In genomic region chr5:93583525-93583798, GRCh38 we compare ENCODE assay signal across 8 cellular contexts. TPM values are rescaled to one million over a fixed set of nuclear protein-coding genes. Genes with fewer than 3 reads are reported as not detected.
A peak's percentile ranks its signal among the peaks of the same experiment; 100 is the strongest.
DNase-seq lines count a peak whose midpoint lies in the region; ATAC-seq and TF ChIP-seq lines count a peak whose summit lies in the region.

No MANE protein-coding gene starts in this region.

- H3K4me3 Mint-ChIP-seq in neural progenitor cell: no peak overlapping the region

- peak overlapping the region; percentile 46; the same call in 1 of the 2 replicates for H2BK120ac ChIP-seq in IMR-90 (ENCODE audit: low read depth, low read length)

- ATAC-seq in IMR-90 (ENCODE audit: low read depth): no peak
- no peak for ATAC-seq in HG02981 (IDR thresholded peaks at IDR 0.05; ENCODE audit: unreplicated experiment)
- ATAC-seq in HG03469 (IDR thresholded peaks at IDR 0.05; ENCODE audit: unreplicated experiment): no peak

- H3K27ac Mint-ChIP-seq in neural progenitor cell: no peak overlapping the region

- H3K18ac ChIP-seq in IMR-90 (ENCODE audit: low read depth, low read length): peak overlapping the region; percentile 76

- in situ Hi-C loops in IMR-90 (cut with MboI; ENCODE audit: low sequenced_read_pairs): loop anchor here (10.0 to 25.0 kb wide), 4 partner anchors 331 to 1271 kb away; no protein-coding TSS in a partner anchor

- TF ChIP-seq RAD21 in IMR-90 (IDR thresholded peaks at IDR 0.05; ENCODE audit: low read length): no peak

- H3K4me1 ChIP-seq in IMR-90 (ENCODE audit: control insufficient read depth, insufficient read depth, low read length): no peaks in the 10 kb centered on the region
- peaks cover 6% of the 10 kb centered on the region for H3K4me1 ChIP-seq in colonic mucosa
- H3K4me1 ChIP-seq in neural progenitor cell: peaks cover 18% of the 10 kb centered on the region

- intact Hi-C loops in IMR-90 (cut with micrococcal nuclease): loop anchor here (2.0 to 10.0 kb wide), 8 partner anchors 217 to 1154 kb away; no protein-coding TSS in a partner anchor
- intact Hi-C loops in colonic mucosa (cut with DNase I): loop anchor here (5.0 to 10.0 kb wide), 2 partner anchors 214 to 331 kb away; no protein-coding TSS in a partner anchor

- H3K79me2 ChIP-seq in neural progenitor cell (ENCODE audit: low read depth): peaks cover 22% of the 10 kb centered on the region

- H3K4ac ChIP-seq in IMR-90 (ENCODE audit: low read depth, low read length): peak overlapping the region; percentile 76; the same call in 1 of the 2 replicates

- CTCF ChIA-PET in IMR-90 (lab: Yijun Ruan, JAX): interaction anchor here (0.9 to 1.7 kb wide), 2 partner anchors 24 to 217 kb away, joined by 3 to 10 read pairs; no protein-coding TSS in a partner anchor

- H3K9me3 Mint-ChIP-seq in neural progenitor cell: peaks cover 6% of the 10 kb centered on the region

- no peaks in the 10 kb centered on the region for H3K9me3 ChIP-seq in IMR-90 (ENCODE audit: control insufficient read depth, insufficient read depth, low read length)
- no peaks in the 10 kb centered on the region for H3K9me3 ChIP-seq in colonic mucosa
- no peaks in the 10 kb centered on the region for H3K9me3 ChIP-seq in neural progenitor cell (ENCODE audit: low read depth)

- H3K56ac ChIP-seq in IMR-90 (ENCODE audit: extremely low read depth, insufficient read depth, low read length): peak overlapping the region; percentile 79

- H3K9me1 ChIP-seq in IMR-90 (ENCODE audit: insufficient read depth, low read length): no peaks in the 10 kb centered on the region

- no peak overlapping the region for H4K91ac ChIP-seq in IMR-90 (ENCODE audit: insufficient read depth, low read depth, low read length)

- no CpG with 5 or more reads among the region's 6 CpGs for WGBS in IMR-90 (ENCODE audit: extremely low coverage in 2 of 2, insufficient read length in 1 of 2), 2 experiments

- dilution Hi-C loops in IMR-90 (cut with HindIII; ENCODE audit: low sequenced_read_pairs, unreplicated experiment): no loop called here

- peak overlapping the region; percentile 48; the same call in 1 of the 2 replicates for H3K27ac ChIP-seq in C4-2B
- H3K27ac ChIP-seq in IMR-90 (ENCODE audit: insufficient read depth, low read length): peak overlapping the region; percentile 97
- H3K27ac ChIP-seq in colonic mucosa: peak overlapping the region; percentile 55
- H3K27ac ChIP-seq in neural progenitor cell: no peak overlapping the region

- no peak overlapping the region for H2AFZ ChIP-seq in IMR-90 (replicated peaks; ENCODE audit: low read length, poor library complexity)
- no peak overlapping the region for H2AFZ ChIP-seq in neural progenitor cell (replicated peaks)

- H4K20me1 ChIP-seq in IMR-90 (ENCODE audit: insufficient read depth, low read length) (no peaks in the 10 kb centered on the region; the same call in 1 of the 2 replicates), neural progenitor cell (ENCODE audit: low read depth) (peaks cover 28% of the 10 kb centered on the region)

- peaks cover 43% of the 10 kb centered on the region for H3F3A ChIP-seq in neural progenitor cell (ENCODE audit: low read depth)

- TF ChIP-seq CTCF in C4-2B (conservative IDR thresholded peaks at IDR 0.05): no peak
- no peak for TF ChIP-seq CTCF in IMR-90 (conservative IDR thresholded peaks at IDR 0.05; ENCODE audit: low read depth, low read length)
- no peak for TF ChIP-seq CTCF in colonic mucosa (IDR thresholded peaks at IDR 0.05)
- peak; percentile 1 for TF ChIP-seq CTCF in neural progenitor cell (IDR thresholded peaks at IDR 0.05)

- H2BK20ac ChIP-seq in IMR-90 (ENCODE audit: low read depth, low read length): no peak overlapping the region

- peak overlapping the region; percentile 96 for H3K9ac ChIP-seq in IMR-90 (ENCODE audit: low read depth, low read length)
- H3K9ac ChIP-seq in colonic mucosa (ENCODE audit: low read depth in 2 of 2, low read length in 2 of 2): peak overlapping the region in 1 of 2 donors; percentile 19
- H3K9ac ChIP-seq in neural progenitor cell: no peak overlapping the region

- H3K36me3 Mint-ChIP-seq in neural progenitor cell: peaks cover 24% of the 10 kb centered on the region

- peak overlapping the region; percentile 16; the same call in 1 of the 3 replicates for H2BK15ac ChIP-seq in IMR-90 (ENCODE audit: low read depth, low read length)

- no peak overlapping the region; the same call in 1 of the 2 replicates for H4K5ac ChIP-seq in IMR-90 (ENCODE audit: low read depth, low read length)

- peak overlapping the region; percentile 92 for H2BK5ac ChIP-seq in IMR-90 (ENCODE audit: low read depth, low read length, poor library complexity, severe bottlenecking)

- H2AK9ac ChIP-seq in IMR-90 (replicated peaks; ENCODE audit: low read depth, low read length, poor library complexity): no peak overlapping the region

- TF ChIP-seq POLR2A in IMR-90 (IDR thresholded peaks at IDR 0.05; ENCODE audit: low read depth, low read length): no peak

- H3K4me2 ChIP-seq in IMR-90 (ENCODE audit: low read depth, low read length) (peak overlapping the region; percentile 51), neural progenitor cell (peak overlapping the region; percentile 86)

- H3K23ac ChIP-seq in IMR-90 (ENCODE audit: low read depth, low read length): peak overlapping the region; percentile 34; the same call in 1 of the 2 replicates

- H4K8ac ChIP-seq in IMR-90 (ENCODE audit: low read depth in 2 of 2, low read length in 2 of 2): peak overlapping the region in 1 of 2 experiments; percentile 28; a peak in 2 of 4 replicates

- H3K79me1 ChIP-seq in IMR-90 (ENCODE audit: low read depth in 1 of 2, low read length in 2 of 2): peaks cover 4 to 16% of the 10 kb centered on the region in 2 experiments; a peak in 3 of 4 replicates

- DNase-seq in IMR-90 (peak; percentile 53), colonic mucosa (no peak), neural progenitor cell (ENCODE audit: low spot score) (no peak), NCI-H128 (lab: John Stamatoyannopoulos, UW; ENCODE audit: unreplicated experiment) (no peak), DMS153 (lab: John Stamatoyannopoulos, UW) (no peak)

- H3K27me3 Mint-ChIP-seq in neural progenitor cell (ENCODE audit: insufficient read depth, low read depth): peaks cover 22% of the 10 kb centered on the region

- POLR2A ChIA-PET in IMR-90 (lab: Charles Lee; ENCODE audit: unreplicated experiment): interaction anchor here (0.6 to 1.0 kb wide), 4 partner anchors 18 to 655 kb away, joined by 3 to 8 read pairs (median 4); no protein-coding TSS in a partner anchor

- H3K36me3 ChIP-seq in IMR-90 (ENCODE audit: control insufficient read depth, insufficient read depth, low read length): peaks cover 16% of the 10 kb centered on the region
- no peaks in the 10 kb centered on the region for H3K36me3 ChIP-seq in colonic mucosa
- H3K36me3 ChIP-seq in neural progenitor cell: no peaks in the 10 kb centered on the region

- BruUV-seq in IMR-90 (replicated peaks; lab: Mats Ljungman, UMichigan): TSS peak; percentile 94

- H3K14ac ChIP-seq in IMR-90 (replicated peaks; ENCODE audit: low read depth, low read length): peak overlapping the region; percentile 71; the same call in 1 of the 2 replicates

- no peaks in the 10 kb centered on the region for H3K27me3 ChIP-seq in IMR-90 (ENCODE audit: control insufficient read depth, insufficient read depth, low read length)
- peaks cover 63% of the 10 kb centered on the region for H3K27me3 ChIP-seq in colonic mucosa
- H3K27me3 ChIP-seq in neural progenitor cell: peaks cover 85% of the 10 kb centered on the region

- H3K4me3 ChIP-seq in IMR-90 (ENCODE audit: insufficient read depth, low read depth, low read length) (peak overlapping the region; percentile 99), colonic mucosa (peak overlapping the region; percentile 25), neural progenitor cell (peak overlapping the region; percentile 82)

- H2AK5ac ChIP-seq in IMR-90 (ENCODE audit: low read depth, low read length): no peak overlapping the region

- peaks cover 12% of the 10 kb centered on the region for H3K4me1 Mint-ChIP-seq in neural progenitor cell

TF ChIP-seq in IMR-90, 13 proteins besides CTCF, POLR2A, EP300 and RAD21 (continues in another document):
- TF ChIP-seq BHLHE40 (IDR thresholded peaks at IDR 0.05; ENCODE audit: low read depth, low read length): no peak
- no peak for TF ChIP-seq CHD1 (IDR thresholded peaks at IDR 0.05; ENCODE audit: low read depth, low read length)
- no peak for TF ChIP-seq RFX5 (IDR thresholded peaks at IDR 0.05; ENCODE audit: low read depth, low read length)
- TF ChIP-seq, protein P1, sequence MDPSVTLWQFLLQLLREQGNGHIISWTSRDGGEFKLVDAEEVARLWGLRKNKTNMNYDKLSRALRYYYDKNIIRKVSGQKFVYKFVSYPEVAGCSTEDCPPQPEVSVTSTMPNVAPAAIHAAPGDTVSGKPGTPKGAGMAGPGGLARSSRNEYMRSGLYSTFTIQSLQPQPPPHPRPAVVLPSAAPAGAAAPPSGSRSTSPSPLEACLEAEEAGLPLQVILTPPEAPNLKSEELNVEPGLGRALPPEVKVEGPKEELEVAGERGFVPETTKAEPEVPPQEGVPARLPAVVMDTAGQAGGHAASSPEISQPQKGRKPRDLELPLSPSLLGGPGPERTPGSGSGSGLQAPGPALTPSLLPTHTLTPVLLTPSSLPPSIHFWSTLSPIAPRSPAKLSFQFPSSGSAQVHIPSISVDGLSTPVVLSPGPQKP (IDR thresholded peaks at IDR 0.05; ENCODE audit: borderline replicate concordance, low read depth, low read length): no peak
- no peak for TF ChIP-seq MXI1 (IDR thresholded peaks at IDR 0.05; ENCODE audit: borderline replicate concordance, low read depth, low read length)
- no peak for TF ChIP-seq CEBPB (IDR thresholded peaks at IDR 0.05; ENCODE audit: low read depth, low read length)
- no peak for TF ChIP-seq RCOR1 (IDR thresholded peaks at IDR 0.05; ENCODE audit: insufficient replicate concordance, low read length)
- TF ChIP-seq FOS (IDR thresholded peaks at IDR 0.05; ENCODE audit: low read depth, low read length): no peak
- no peak for TF ChIP-seq SMC3 (IDR thresholded peaks at IDR 0.05; ENCODE audit: low read depth, low read length)
- TF ChIP-seq MAFK (IDR thresholded peaks at IDR 0.05; ENCODE audit: low read depth, low read length): no peak
- no peak for TF ChIP-seq NFE2L2 (IDR thresholded peaks at IDR 0.05; ENCODE audit: low read depth, low read length)
- TF ChIP-seq MAZ (IDR thresholded peaks at IDR 0.05; ENCODE audit: borderline replicate concordance, low read depth, low read length): no peak

RNA-seq across cellular contexts. Expression of gene NR2F1, which starts 0.4 kb away (rescaled TPM):
- total RNA-seq in IMR-90 (2012; rRNA removed): 18.1 and 19.0 TPM in 2 replicates
- polyA plus RNA-seq in IMR-90 (2012; rRNA removed): 160 and 175 TPM in 2 replicates
- polyA plus RNA-seq in IMR-90 (2012; cell fraction: cytosol; rRNA removed): 80.6 and 211 TPM in 2 replicates
- polyA plus RNA-seq in IMR-90 (2012; cell fraction: nucleus; rRNA removed; ENCODE audit: low replicate concordance): 153 and 546 TPM in 2 replicates
- 1 to 10 TPM; 2.7 to 2.9 TPM for total RNA-seq in colonic mucosa
- total RNA-seq in neural progenitor cell (ENCODE audit: low replicate concordance): 9.1 and 21.1 TPM in 2 replicates

RNA-seq across cellular contexts. Expression of gene NR2F1-AS1, which starts 2.4 kb away (rescaled TPM):
- 12.5 and 17.8 TPM in 2 replicates for total RNA-seq in IMR-90 (2012; rRNA removed)
- 12.1 and 12.8 TPM in 2 replicates for polyA plus RNA-seq in IMR-90 (2012; rRNA removed)
- 3.6 and 4.5 TPM in 2 replicates for polyA plus RNA-seq in IMR-90 (2012; cell fraction: cytosol; rRNA removed)
- polyA plus RNA-seq in IMR-90 (2012; cell fraction: nucleus; rRNA removed; ENCODE audit: low replicate concordance): 7.6 and 30.6 TPM in 2 replicates
- total RNA-seq in colonic mucosa: 1 to 10 TPM in 1 of 2 donors, under 1 TPM in 1; 0.69 to 2.4 TPM
- 8.3 and 9.3 TPM in 2 replicates for total RNA-seq in neural progenitor cell (ENCODE audit: low replicate concordance)

Comparison
In these comparisons a context has a peak if more than half of its experiments do, and no peak if none do; other contexts are left out.
1. H3K4me3 ChIP-seq: peak in every context shown above with its lines; median percentile 99 in IMR-90; 82 in neural progenitor cell; 25 in colonic mucosa.